ENCODE assay signal across 15 cellular contexts in the genomic region with DNA sequence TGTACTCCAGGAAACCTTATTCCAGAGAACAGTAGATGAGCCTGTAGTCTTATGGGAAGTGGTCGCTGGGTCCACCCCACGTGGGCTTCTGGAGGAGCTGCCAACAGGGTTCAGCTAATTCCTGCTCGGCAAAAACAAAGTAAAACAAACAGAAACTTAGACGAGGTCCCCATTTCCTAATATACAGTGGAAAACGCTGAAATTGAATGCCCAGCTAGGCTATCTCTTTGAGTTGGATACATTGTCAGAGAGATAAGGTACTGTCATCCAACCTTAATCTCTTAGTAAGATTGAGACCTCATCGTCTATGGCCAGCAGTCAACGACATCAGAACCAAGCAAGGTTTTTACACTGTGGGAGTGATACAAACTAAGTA. TPM values are rescaled to one million over a fixed set of nuclear protein-coding genes. Genes with fewer than 3 reads are reported as not detected.
DNase-seq lines count a peak whose midpoint lies in the region; ATAC-seq and TF ChIP-seq lines count a peak whose summit lies in the region.
"Had no signal": no experiment of that assay in that cellular context is flagged by ENCODE, and none has a peak within 500 bp of the region (broad histone marks: within the 10 kb centered on the region; RNA-seq: fewer than 3 reads in every experiment).

No MANE protein-coding gene starts in this region.

- H3K23ac ChIP-seq in H9 (ENCODE audit: insufficient read length, low read depth, low read length) = no peak overlapping the region

- peak overlapping the region; percentile 90 to 99 (median 96) for H3K27ac Mint-ChIP-seq in CD14-positive monocyte
- no peak overlapping the region for H3K27ac Mint-ChIP-seq in H9
- no peak overlapping the region for H3K27ac Mint-ChIP-seq in neural crest cell (ENCODE audit: unreplicated experiment)
- H3K27ac Mint-ChIP-seq in activated naive CD4-positive, alpha-beta T cell treated with anti-CD3 and anti-CD28 coated beads, Interleukin-2, amount 10 ng/mL, durations not matched to agents 7 days and 5 days = no peak overlapping the region
- H3K27ac Mint-ChIP-seq: GM23338 had no signal

- H3T11ph ChIP-seq in H9 (ENCODE audit: low read length) = no peak overlapping the region

- H3K36me3 Mint-ChIP-seq in CD14-positive monocyte (peaks cover 38 to 47% of the 10 kb centered on the region in 2 donors), H9 (ENCODE audit: insufficient read depth in 1 of 3, low read depth in 3 of 3) (no peaks in the 10 kb centered on the region), neural crest cell (ENCODE audit: low read depth) (no peaks in the 10 kb centered on the region)
- no peaks in the 10 kb centered on the region for H3K36me3 Mint-ChIP-seq in activated naive CD4-positive, alpha-beta T cell treated with anti-CD3 and anti-CD28 coated beads, Interleukin-2, amount 10 ng/mL, durations not matched to agents 7 days and 5 days
- H3K36me3 Mint-ChIP-seq: activated naive CD4-positive, alpha-beta T cell treated with anti-CD3 and anti-CD28 coated beads, Interleukin-2, amount 50 U/mL, for 24 hours had no signal

- H2AK5ac ChIP-seq in H9 (ENCODE audit: insufficient read length, low read length) = no peak overlapping the region

- no CpG with 5 or more reads among the region's 7 CpGs for WGBS in H9 (ENCODE audit: extremely low coverage, insufficient read length, low lambda C conversion rate)

- no peak for TF ChIP-seq CTCF in CD14-positive monocyte (IDR thresholded peaks at IDR 0.05)
- no peak for TF ChIP-seq CTCF in H9 (conservative IDR thresholded peaks at IDR 0.05)
- no peak for TF ChIP-seq CTCF in coronary artery (IDR thresholded peaks at IDR 0.05)
- TF ChIP-seq CTCF in neural crest cell (conservative IDR thresholded peaks at IDR 0.05) = no peak
- TF ChIP-seq CTCF in left lung (IDR thresholded peaks at IDR 0.05) = no peak

- no peak overlapping the region for H3K4me2 ChIP-seq in H9 (ENCODE audit: insufficient read depth, insufficient read length, low read length)

- DNase-seq in CD14-positive monocyte (ENCODE audit: low spot score) (no peak), H9 (no peak), coronary artery (ENCODE audit: low spot score) (no peak), neural crest cell (ENCODE audit: low read depth, low spot score) (no peak), NCI-H187 (lab: John Stamatoyannopoulos, UW) (no peak), left lung (no peak)
- DNase-seq in activated naive CD4-positive, alpha-beta T cell treated with anti-CD3 and anti-CD28 coated beads, Interleukin-2, amount 10 ng/mL, durations not matched to agents 7 days and 5 days = no peak
- DNase-seq: KG1, mucosa of descending colon, NCI-H1930, NCI-H82, T1000 had no signal

- H4K91ac ChIP-seq in H9 (ENCODE audit: insufficient read length, low read depth, low read length) = no peak overlapping the region

- H3K36me3 ChIP-seq in left lung = peaks cover 0 to 17% of the 10 kb centered on the region in 2 donors

- peak overlapping the region; percentile 74 for H3K4me3 ChIP-seq in coronary artery
- peak overlapping the region in 1 of 2 donors; percentile 73 for H3K4me3 ChIP-seq in left lung
- H3K4me3 ChIP-seq: mucosa of descending colon had no signal

- no peak overlapping the region for H2BK20ac ChIP-seq in H9 (ENCODE audit: low read depth, low read length, poor library complexity, severe bottlenecking)

- H3K27me3 ChIP-seq in H9 (ENCODE audit: insufficient read depth, low read length) (peaks cover 37% of the 10 kb centered on the region; the same call in 1 of the 2 replicates), left lung (peaks cover 34 to 60% of the 10 kb centered on the region in 2 donors)

- intact Hi-C loops in CD14-positive monocyte (cut with micrococcal nuclease) = loop anchor here (1.0 to 10.0 kb wide), 9 partner anchors 8 to 746 kb away; partner anchors contain the start of genes SMCHD1 (in 2 of the 2), LPIN2 (in 1 of the 2) and TGIF1 (in 1 of the 2)
- intact Hi-C loops in left lung (cut with DNase I) = no loop called here

- no peak overlapping the region for H3K4ac ChIP-seq in H9 (ENCODE audit: low read depth, low read length)

- no peak overlapping the region for H2BK120ac ChIP-seq in H9 (ENCODE audit: low read depth, low read length, poor library complexity, severe bottlenecking)

- CTCF ChIA-PET in activated naive CD4-positive, alpha-beta T cell treated with anti-CD3 and anti-CD28 coated beads, Interleukin-2, amount 10 ng/mL, durations not matched to agents 7 days and 5 days (lab: Charles Lee) = no interaction called here

- H3K23me2 ChIP-seq in H9 (ENCODE audit: insufficient read length, low read depth, low read length, poor library complexity, severe bottlenecking) = peaks cover 7% of the 10 kb centered on the region

- no peak for ATAC-seq in left lung
- ATAC-seq: GM23338, mucosa of descending colon had no signal

- H4K20me1 ChIP-seq in H9 (ENCODE audit: control insufficient read depth, insufficient read depth, insufficient read length) = no peaks in the 10 kb centered on the region

- H3K14ac ChIP-seq in H9 (ENCODE audit: insufficient read depth, low read length) = no peak overlapping the region

- H3K9me3 Mint-ChIP-seq in CD14-positive monocyte = no peaks in the 10 kb centered on the region
- H3K9me3 Mint-ChIP-seq in H9 = no peaks in the 10 kb centered on the region
- no peaks in the 10 kb centered on the region for H3K9me3 Mint-ChIP-seq in neural crest cell
- H3K9me3 Mint-ChIP-seq in activated naive CD4-positive, alpha-beta T cell treated with anti-CD3 and anti-CD28 coated beads, Interleukin-2, amount 10 ng/mL, durations not matched to agents 7 days and 5 days = no peaks in the 10 kb centered on the region
- H3K9me3 Mint-ChIP-seq: activated naive CD4-positive, alpha-beta T cell treated with anti-CD3 and anti-CD28 coated beads, Interleukin-2, amount 50 U/mL, for 24 hours; GM23338 had no signal

- no peak overlapping the region for H3K18ac ChIP-seq in H9 (ENCODE audit: insufficient read length, low read depth, low read length)

- no peak overlapping the region for H2BK5ac ChIP-seq in H9 (ENCODE audit: insufficient read length, low read length)

- no peaks in the 10 kb centered on the region; the same call in 1 of the 2 replicates for H3K4me1 ChIP-seq in H9 (ENCODE audit: insufficient read depth, low read length)
- H3K4me1 ChIP-seq in left lung = peaks cover 5 to 60% of the 10 kb centered on the region in 2 donors

- no peak overlapping the region for H2AFZ ChIP-seq in H9 (ENCODE audit: low read length)

- H3K56ac ChIP-seq in H9 (ENCODE audit: insufficient read length, low read depth, low read length) = no peak overlapping the region

- H3K9ac ChIP-seq in H9 (ENCODE audit: extremely low read depth, insufficient read length, low read length) = no peak overlapping the region

- no peak overlapping the region for H2BK12ac ChIP-seq in H9 (ENCODE audit: insufficient read length, low read depth, low read length)

- H3K4me1 Mint-ChIP-seq in CD14-positive monocyte (peaks cover 66% of the 10 kb centered on the region), H9 (peaks cover 15 to 16% of the 10 kb centered on the region in 2 experiments), neural crest cell (peaks cover 20% of the 10 kb centered on the region)
- H3K4me1 Mint-ChIP-seq in activated naive CD4-positive, alpha-beta T cell treated with anti-CD3 and anti-CD28 coated beads, Interleukin-2, amount 10 ng/mL, durations not matched to agents 7 days and 5 days = peaks cover 18% of the 10 kb centered on the region

- no peaks in the 10 kb centered on the region for H3K9me3 ChIP-seq in H9 (ENCODE audit: control insufficient read depth, low read depth, low read length)
- H3K9me3 ChIP-seq in left lung = no peaks in the 10 kb centered on the region
- H3K9me3 ChIP-seq: mucosa of descending colon had no signal

- no peak overlapping the region for H4K5ac ChIP-seq in H9 (ENCODE audit: insufficient read length, low read depth, low read length)

- H3K27me3 Mint-ChIP-seq in CD14-positive monocyte (ENCODE audit: low read depth in 3 of 3) (peaks cover 0 to 2% (median 0%) of the 10 kb centered on the region in 3 donors), H9 (ENCODE audit: low read depth) (peaks cover 67% of the 10 kb centered on the region), neural crest cell (ENCODE audit: low read depth) (peaks cover 62% of the 10 kb centered on the region)
- H3K27me3 Mint-ChIP-seq in activated naive CD4-positive, alpha-beta T cell treated with anti-CD3 and anti-CD28 coated beads, Interleukin-2, amount 10 ng/mL, durations not matched to agents 7 days and 5 days = peaks cover 3% of the 10 kb centered on the region

- H4K8ac ChIP-seq in H9 (replicated peaks; ENCODE audit: insufficient read length, low read depth, low read length) = no peak overlapping the region

- no peak overlapping the region for H3K27ac ChIP-seq in H9 (ENCODE audit: insufficient read length, low read depth, low read length)
- H3K27ac ChIP-seq in coronary artery = peak overlapping the region in 1 of 2 donors; percentile 11
- no peak overlapping the region for H3K27ac ChIP-seq in left lung
- H3K27ac ChIP-seq: C4-2B had no signal

- H3K79me1 ChIP-seq in H9 (ENCODE audit: insufficient read depth, low read depth, low read length, poor library complexity, severe bottlenecking) = no peaks in the 10 kb centered on the region

- H3K4me3 Mint-ChIP-seq in CD14-positive monocyte (peak overlapping the region; percentile 96 to 97), H9 (peak overlapping the region; percentile 53 to 82; a peak in 2 of 5 replicates), neural crest cell (peak overlapping the region; percentile 2)
- H3K4me3 Mint-ChIP-seq in activated naive CD4-positive, alpha-beta T cell treated with anti-CD3 and anti-CD28 coated beads, Interleukin-2, amount 10 ng/mL, durations not matched to agents 7 days and 5 days = no peak overlapping the region

- no peaks in the 10 kb centered on the region for H3K79me2 ChIP-seq in H9 (ENCODE audit: insufficient read depth, low read length)

- no peak overlapping the region for H2BK15ac ChIP-seq in H9 (ENCODE audit: low read depth, low read length)

RNA-seq across cellular contexts. Expression of gene EMILIN2, which starts 2.1 kb away (rescaled TPM):
- 10 to 100 TPM; 30.5 to 33.8 TPM for polyA plus RNA-seq in CD14-positive monocyte
- total RNA-seq in H9 (2021) (20.0 and 21.3 TPM in 2 replicates), neural crest cell (16.0 and 19.2 TPM in 2 replicates), left lung (10 to 100 TPM; 28.2 to 56.2 TPM)

Comparison
In these comparisons a context has a peak if more than half of its experiments do, and no peak if none do; other contexts are left out.
1. H3K27ac Mint-ChIP-seq: peak in CD14-positive monocyte (7 of 7); none in H9 (0 of 3), neural crest cell (single experiment) and activated naive CD4-positive, alpha-beta T cell treated with anti-CD3 and anti-CD28 coated beads, Interleukin-2, amount 10 ng/mL, durations not matched to agents 7 days and 5 days (single experiment).
2. intact Hi-C loops: an anchor here in CD14-positive monocyte (1.0 to 10.0 kb wide); none called in left lung.